ENCODE assay signal across 9 cellular contexts in genomic region chr7:138125598-138126111, GRCh38. TPM values are rescaled to one million over a fixed set of nuclear protein-coding genes. Genes with fewer than 3 reads are reported as not detected.
DNase-seq lines count a peak whose midpoint lies in the region; ATAC-seq and TF ChIP-seq lines count a peak whose summit lies in the region.
"Had no signal": no experiment of that assay in that cellular context is flagged by ENCODE, and none has a peak within 500 bp of the region (broad histone marks: within the 10 kb centered on the region; RNA-seq: fewer than 3 reads in every experiment).

No MANE protein-coding gene starts in this region.

- H3K79me2 ChIP-seq in fibroblast of lung (ENCODE audit: control insufficient read depth, insufficient read depth, low read length) = no peaks in the 10 kb centered on the region

- H3K4me3 ChIP-seq in fibroblast of lung (replicated peaks in 1 of 4; ENCODE audit: control extremely low read depth in 1 of 4, insufficient read depth in 1 of 4, low read depth in 3 of 4, low read length in 4 of 4) = no peak overlapping the region
- H3K4me3 ChIP-seq: esophagus squamous epithelium had no signal

- H3K9me3 ChIP-seq in fibroblast of lung (ENCODE audit: control insufficient read depth, insufficient read depth, low read depth, low read length) = no peaks in the 10 kb centered on the region
- H3K9me3 ChIP-seq: esophagus squamous epithelium had no signal

- H3K4me1 ChIP-seq in fibroblast of lung (ENCODE audit: control insufficient read depth, extremely low read depth, insufficient read depth, low read length) = no peaks in the 10 kb centered on the region
- H3K4me1 ChIP-seq: esophagus squamous epithelium had no signal

- peak; percentile 54 for DNase-seq in Ammon's horn (ENCODE audit: low spot score)
- peak; percentile 2 to 74 for DNase-seq in fibroblast of lung (ENCODE audit: low read depth in 2 of 2)
- DNase-seq in stimulated activated CD8-positive, alpha-beta memory T cell treated with anti-CD3 and anti-CD28 coated beads, Interleukin-4, amount 100 ng/mL, for 48 hours = no peak
- no peak for DNase-seq in endothelial cell (ENCODE audit: low spot score)
- DNase-seq in C1 segment of cervical spinal cord (lab: John Stamatoyannopoulos, UW) = no peak
- no peak for DNase-seq in HuH-7 (ENCODE audit: low spot score)
- DNase-seq: esophagus squamous epithelium had no signal

- H3K36me3 Mint-ChIP-seq in endothelial cell (ENCODE audit: low read depth, unreplicated experiment) = no peaks in the 10 kb centered on the region

- H3K4me2 ChIP-seq in fibroblast of lung (ENCODE audit: extremely low read depth, insufficient read depth, low read length) = no peak overlapping the region

- H3K27me3 Mint-ChIP-seq in endothelial cell (ENCODE audit: unreplicated experiment) = no peaks in the 10 kb centered on the region

- no peaks in the 10 kb centered on the region for H3K27me3 ChIP-seq in fibroblast of lung (ENCODE audit: control insufficient read depth, insufficient read depth, low read length)
- H3K27me3 ChIP-seq: esophagus squamous epithelium had no signal

- H3K27ac ChIP-seq in fibroblast of lung (ENCODE audit: insufficient read depth, low read length) = no peak overlapping the region
- H3K27ac ChIP-seq: esophagus squamous epithelium had no signal

- no peaks in the 10 kb centered on the region for H4K20me1 ChIP-seq in fibroblast of lung (ENCODE audit: control insufficient read depth, extremely low read depth, insufficient read depth, low read length)

- H3K36me3 ChIP-seq in fibroblast of lung (ENCODE audit: control insufficient read depth, insufficient read depth, low read length) = no peaks in the 10 kb centered on the region
- H3K36me3 ChIP-seq: esophagus squamous epithelium had no signal

- no peak overlapping the region for H3K27ac Mint-ChIP-seq in endothelial cell (ENCODE audit: unreplicated experiment)

- no peak overlapping the region for H2AFZ ChIP-seq in fibroblast of lung (ENCODE audit: low read length)

- no peak overlapping the region for H3K4me3 Mint-ChIP-seq in endothelial cell (ENCODE audit: unreplicated experiment)

- no peaks in the 10 kb centered on the region for H3K9me3 Mint-ChIP-seq in endothelial cell (ENCODE audit: unreplicated experiment)

- H3K4me1 Mint-ChIP-seq in endothelial cell (ENCODE audit: unreplicated experiment) = no peaks in the 10 kb centered on the region

- H3K9ac ChIP-seq in fibroblast of lung (ENCODE audit: insufficient read depth, low read length) = no peak overlapping the region

- TF ChIP-seq CTCF in fibroblast of lung (conservative IDR thresholded peaks at IDR 0.05 in 1 of 2, IDR thresholded peaks at IDR 0.05 in 1 of 2; ENCODE audit: low read depth in 1 of 2, low read length in 2 of 2) = no peak
- TF ChIP-seq CTCF in endothelial cell (IDR thresholded peaks at IDR 0.05; ENCODE audit: unreplicated experiment) = no peak

- ATAC-seq in GM19463 (IDR thresholded peaks at IDR 0.05; ENCODE audit: unreplicated experiment) (peak; percentile 89), HG03571 (IDR thresholded peaks at IDR 0.05; ENCODE audit: unreplicated experiment) (peak; percentile 61)

RNA-seq across cellular contexts. Expression of gene AKR1D1, which starts 49.4 kb away (rescaled TPM):
- total RNA-seq in fibroblast of lung (not detected in 2 replicates), endothelial cell (ENCODE audit: unreplicated experiment) (not detected)
- polyA plus RNA-seq in fibroblast of lung = not detected in 2 replicates
- not detected in 2 replicates for polyA plus RNA-seq in fibroblast of lung (2012)
- polyA minus RNA-seq in fibroblast of lung (ENCODE audit: low replicate concordance) = not detected in 2 replicates
- total RNA-seq: esophagus squamous epithelium had no signal

Comparison
In these comparisons a context has a peak if more than half of its experiments do, and no peak if none do; other contexts are left out.
1. DNase-seq: peak in Ammon's horn (single experiment) and fibroblast of lung (2 of 2); none in stimulated activated CD8-positive, alpha-beta memory T cell treated with anti-CD3 and anti-CD28 coated beads, Interleukin-4, amount 100 ng/mL, for 48 hours (single experiment), endothelial cell (single experiment), C1 segment of cervical spinal cord (0 of 14) and HuH-7 (single experiment).